1 cellular context compared by ENCODE assay signal in the genomic region with DNA sequence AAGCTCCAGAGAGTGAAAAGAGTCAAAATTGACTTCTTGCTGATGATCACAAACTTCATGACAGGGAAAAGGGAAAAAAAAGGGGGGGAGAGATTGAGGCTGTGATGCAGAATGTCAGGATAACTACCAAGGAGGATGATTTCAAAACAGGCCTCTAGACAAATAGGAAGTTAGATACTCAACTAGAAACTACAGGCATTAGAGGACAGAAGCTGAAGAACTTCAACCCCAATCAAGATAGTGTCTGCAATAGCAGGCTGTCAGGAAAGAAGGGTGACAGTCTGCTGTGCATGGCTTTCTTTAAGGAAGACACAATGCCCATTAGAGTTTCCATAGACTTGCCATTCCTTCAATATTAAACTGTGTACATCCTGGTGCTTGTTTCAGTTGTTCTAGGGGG.
TF ChIP-seq lines count a peak whose summit lies in the region.

No MANE protein-coding gene starts in this region.

TF ChIP-seq in H1, 55 proteins besides CTCF, POLR2A, EP300 and RAD21 (continued from another document):
- TF ChIP-seq YY1 (IDR thresholded peaks at IDR 0.05; ENCODE audit: low read depth, low read length) (no peak), FOSL1 (IDR thresholded peaks at IDR 0.05; ENCODE audit: insufficient read depth, low read depth, low read length) (no peak)
